In the genomic region with DNA sequence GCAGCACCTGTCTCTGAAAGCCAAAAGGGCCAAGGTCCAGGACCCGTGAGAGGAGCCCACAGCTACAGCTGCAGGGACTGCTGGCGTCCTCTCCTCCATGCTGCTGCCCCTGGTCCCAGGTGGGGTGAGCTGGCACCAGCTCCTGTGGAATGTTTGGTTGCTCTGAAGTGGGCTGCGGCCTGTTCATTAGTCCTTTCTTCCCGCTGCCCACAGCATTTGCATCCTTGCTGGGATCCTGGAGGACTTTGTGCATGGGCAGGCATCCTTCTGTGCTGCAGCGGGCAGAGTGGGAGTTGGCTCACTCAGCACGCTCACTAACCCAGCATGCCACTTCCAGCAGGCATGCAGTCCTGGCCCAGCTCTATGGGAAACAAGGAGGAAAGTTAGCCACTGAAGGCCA, we compare ENCODE assay signal across 15 cellular contexts.
A peak's percentile ranks its signal among the peaks of the same experiment; 100 is the strongest.
DNase-seq lines count a peak whose midpoint lies in the region; ATAC-seq and TF ChIP-seq lines count a peak whose summit lies in the region.
"Had no signal": no experiment of that assay in that cellular context is flagged by ENCODE, and none has a peak within 500 bp of the region (broad histone marks: within the 10 kb centered on the region; RNA-seq: fewer than 3 reads in every experiment).

No MANE protein-coding gene starts in this region.

- ATAC-seq in GM19395 (IDR thresholded peaks at IDR 0.05; ENCODE audit: unreplicated experiment) (no peak), HG02884 (IDR thresholded peaks at IDR 0.05; ENCODE audit: unreplicated experiment) (no peak)
- ATAC-seq: A549, HCT116 had no signal

- H2BK5ac ChIP-seq in neuronal stem cell (ENCODE audit: low read length), result no peak overlapping the region

- no peak overlapping the region for H2BK120ac ChIP-seq in neuronal stem cell (ENCODE audit: low read depth, low read length)

- H3K4ac ChIP-seq in neuronal stem cell (ENCODE audit: low read length), result no peak overlapping the region

- TF ChIP-seq POLR2A in esophagus muscularis mucosa (IDR thresholded peaks at IDR 0.05; ENCODE audit: low read depth) (no peak), transverse colon (IDR thresholded peaks at IDR 0.05) (no peak)

- H2BK12ac ChIP-seq in neuronal stem cell (ENCODE audit: low read length), result no peak overlapping the region

- H3K27me3 ChIP-seq in esophagus muscularis mucosa, result no peaks in the 10 kb centered on the region
- H3K27me3 ChIP-seq in neuronal stem cell (ENCODE audit: control insufficient read depth in 3 of 3, insufficient read depth in 3 of 3, low read depth in 1 of 3, low read length in 3 of 3), result no peaks in the 10 kb centered on the region
- no peaks in the 10 kb centered on the region for H3K27me3 ChIP-seq in transverse colon
- H3K27me3 ChIP-seq: BE2C had no signal

- H3K27ac ChIP-seq in esophagus muscularis mucosa (replicated peaks in 1 of 4) (peak overlapping the region; percentile 85 to 90 (median 88)), neuronal stem cell (replicated peaks; ENCODE audit: low read length) (no peak overlapping the region), transverse colon (peak overlapping the region; percentile 25 to 63 (median 50))
- H3K27ac ChIP-seq: A549, C4-2B had no signal

- H3K9me3 ChIP-seq in esophagus muscularis mucosa, result no peaks in the 10 kb centered on the region
- peaks cover 0 to 4% of the 10 kb centered on the region in 2 donors for H3K9me3 ChIP-seq in neuronal stem cell (replicated peaks in 1 of 2; ENCODE audit: control insufficient read depth in 2 of 2, insufficient read depth in 1 of 2, low read depth in 1 of 2, low read length in 2 of 2)
- no peaks in the 10 kb centered on the region for H3K9me3 ChIP-seq in transverse colon
- H3K9me3 ChIP-seq: A549, BE2C, Caco-2 had no signal

- DNase-seq in NCI-H526 treated with DMSO at 0.1 percent for 48 hours (lab: John Stamatoyannopoulos, UW), result peak; percentile 12
- no peak for DNase-seq in esophagus muscularis mucosa (ENCODE audit: extremely low spot score)
- DNase-seq in neuronal stem cell (ENCODE audit: low spot score), result no peak
- no peak for DNase-seq in transverse colon
- no peak for DNase-seq in NCI-H1105 (lab: John Stamatoyannopoulos, UW)
- DNase-seq: BE2C; CD8-positive, alpha-beta memory T cell; DND-41; GDM1 had no signal

- no peak overlapping the region for H3K9ac ChIP-seq in neuronal stem cell (ENCODE audit: low read depth, low read length, poor library complexity)

- in situ Hi-C loops in transverse colon (cut with MboI; ENCODE audit: low pct_ligation_motif_present in 1 of 4, low pct_unique_long_range_greater_than_20kb in 1 of 4, low sequenced_read_pairs in 3 of 4), result loop anchor here in 2 of 4 donors (25.0 kb wide), 2 partner anchors 126 to 401 kb away; no protein-coding TSS in a partner anchor

- H2BK15ac ChIP-seq in neuronal stem cell (ENCODE audit: low read length), result no peak overlapping the region

- H3K79me1 ChIP-seq in neuronal stem cell (ENCODE audit: low read depth, low read length), result peaks cover 2% of the 10 kb centered on the region

- no peak for TF ChIP-seq EP300 in esophagus muscularis mucosa (IDR thresholded peaks at IDR 0.05)
- TF ChIP-seq EP300 in transverse colon (IDR thresholded peaks at IDR 0.05; ENCODE audit: low read depth), result no peak

- H3K18ac ChIP-seq in neuronal stem cell (ENCODE audit: low read length), result no peak overlapping the region

- intact Hi-C loops in esophagus muscularis mucosa (cut with DNase I), result loop anchor here (5.0 kb wide), 1 partner anchor 51 kb away; no protein-coding TSS in a partner anchor
- intact Hi-C loops in transverse colon (cut with DNase I; ENCODE audit: low total_unique reads), result no loop called here

- H3K23ac ChIP-seq in neuronal stem cell (ENCODE audit: low read depth, low read length, poor library complexity), result peak overlapping the region; percentile 6

- H3K4me3 ChIP-seq in esophagus muscularis mucosa, result no peak overlapping the region
- H3K4me3 ChIP-seq in neuronal stem cell (ENCODE audit: low read length in 2 of 2), result no peak overlapping the region
- H3K4me3 ChIP-seq in transverse colon, result no peak overlapping the region
- H3K4me3 ChIP-seq: A549 had no signal

- no peak for TF ChIP-seq CTCF in esophagus muscularis mucosa (IDR thresholded peaks at IDR 0.05)
- no peak for TF ChIP-seq CTCF in transverse colon (IDR thresholded peaks at IDR 0.05)

- H3K4me1 ChIP-seq in esophagus muscularis mucosa, result peaks cover 0 to 51% (median 31%) of the 10 kb centered on the region in 4 donors
- no peaks in the 10 kb centered on the region for H3K4me1 ChIP-seq in neuronal stem cell (ENCODE audit: control insufficient read depth in 2 of 2, insufficient read depth in 1 of 2, low read depth in 1 of 2, low read length in 2 of 2)
- H3K4me1 ChIP-seq in transverse colon, result no peaks in the 10 kb centered on the region
- H3K4me1 ChIP-seq: A549, Caco-2 had no signal

- H3K36me3 ChIP-seq in esophagus muscularis mucosa (peaks cover 21 to 100% (median 82%) of the 10 kb centered on the region in 4 donors), neuronal stem cell (replicated peaks in 1 of 2; ENCODE audit: control insufficient read depth in 2 of 2, insufficient read depth in 2 of 2, low read length in 2 of 2) (peaks cover 30 to 83% of the 10 kb centered on the region in 2 donors), transverse colon (peaks cover 0 to 39% (median 16%) of the 10 kb centered on the region in 4 donors)

- WGBS in esophagus muscularis mucosa, result 89% methylated on average over 4 of the region's 6 CpGs
- WGBS in neuronal stem cell (ENCODE audit: extremely low coverage in 2 of 2, insufficient read length in 2 of 2, insufficient replicate concordance in 1 of 2), 2 donors, result no CpG with 5 or more reads among the region's 6 CpGs
- WGBS in transverse colon (ENCODE audit: low coverage in 1 of 2), 2 donors, result 67 to 91% methylated on average over 2 to 6 of the region's 6 CpGs

- no peak overlapping the region for H2AFZ ChIP-seq in neuronal stem cell (ENCODE audit: low read length)

- H4K91ac ChIP-seq in neuronal stem cell (ENCODE audit: low read depth, low read length, poor library complexity), result no peak overlapping the region

- H2AK5ac ChIP-seq in neuronal stem cell (ENCODE audit: low read depth, low read length), result no peak overlapping the region

- H3K4me2 ChIP-seq in neuronal stem cell (ENCODE audit: insufficient read depth, low read length, poor library complexity, severe bottlenecking), result no peak overlapping the region
- H3K4me2 ChIP-seq: A549 had no signal

- H4K8ac ChIP-seq in neuronal stem cell (ENCODE audit: low read depth, low read length), result no peak overlapping the region

- H3K14ac ChIP-seq in neuronal stem cell (ENCODE audit: low read length), result no peak overlapping the region
